ENCODE assay signal across 18 cellular contexts in genomic region chr10:17004801-17005380, GRCh38.
"Had no signal": no experiment of that assay in that cellular context is flagged by ENCODE, and none has a peak within 500 bp of the region (broad histone marks: within the 10 kb centered on the region; RNA-seq: fewer than 3 reads in every experiment).

No MANE protein-coding gene starts in this region.

- H3K27me3 Mint-ChIP-seq: progenitor cell of endocrine pancreas had no signal

- ATAC-seq: activated CD8-positive, alpha-beta T cell treated with anti-CD3 and anti-CD28 coated beads, Interleukin-2, amount 10 ng/mL, durations not matched to agents 7 days and 5 days; activated naive CD8-positive, alpha-beta T cell treated with anti-CD3 and anti-CD28 coated beads, Interleukin-2, amount 50 U/mL, for 24 hours; mucosa of descending colon; natural killer cell; right cardiac atrium; stimulated activated naive CD8-positive, alpha-beta T cell treated with anti-CD3 and anti-CD28 coated beads, Interleukin-15, Interleukin-2, amounts not matched to agents 100 U/mL and 50 U/mL, for 24 hours; upper lobe of right lung had no signal

- H3K4me3 Mint-ChIP-seq: activated CD4-positive, alpha-beta T cell treated with anti-CD3 and anti-CD28 coated beads, Interleukin-2, amount 10 ng/mL, durations not matched to agents 24 days and 14 days; activated CD8-positive, alpha-beta T cell treated with anti-CD3 and anti-CD28 coated beads, Interleukin-2, amount 10 ng/mL, durations not matched to agents 7 days and 5 days; activated naive CD8-positive, alpha-beta T cell treated with anti-CD3 and anti-CD28 coated beads, Interleukin-2, amount 50 U/mL, for 24 hours; natural killer cell; T-helper 2 cell treated with Interferon-gamma antibody and Interleukin-4, amounts not matched to agents 5 μg/mL and 100 μg/mL, for 36 hours had no signal

- H3K27ac ChIP-seq: upper lobe of right lung had no signal

- H3K36me3 ChIP-seq: upper lobe of right lung had no signal

- H3K36me3 Mint-ChIP-seq: natural killer cell had no signal

- H3K27ac Mint-ChIP-seq: activated CD4-positive, alpha-beta T cell treated with anti-CD3 and anti-CD28 coated beads, Interleukin-2, amount 10 ng/mL, durations not matched to agents 24 days and 14 days; activated naive CD8-positive, alpha-beta T cell treated with anti-CD3 and anti-CD28 coated beads, Interleukin-2, amount 50 U/mL, for 24 hours; progenitor cell of endocrine pancreas; T-helper 2 cell treated with Interferon-gamma antibody and Interleukin-4, amounts not matched to agents 5 μg/mL and 100 μg/mL, for 36 hours had no signal

- H3K9me3 ChIP-seq: mucosa of descending colon, upper lobe of right lung had no signal

- H3K4me3 ChIP-seq: mucosa of descending colon, skin epidermis, upper lobe of right lung had no signal

- H3K27me3 ChIP-seq: upper lobe of right lung had no signal

- DNase-seq: activated CD4-positive, alpha-beta T cell treated with anti-CD3 and anti-CD28 coated beads, Interleukin-2, amount 10 ng/mL, durations not matched to agents 24 days and 14 days; activated CD4-positive, CD25-positive, alpha-beta regulatory T cell; activated CD8-positive, alpha-beta memory T cell treated with anti-CD3 and anti-CD28 coated beads, Interleukin-2, amount 50 U/mL, for 4 hours; activated CD8-positive, alpha-beta T cell treated with anti-CD3 and anti-CD28 coated beads, Interleukin-2, amount 10 ng/mL, durations not matched to agents 7 days and 5 days; activated gamma-delta T cell treated with Interleukin-2 at 50 U/mL for 16 hours; activated naive CD8-positive, alpha-beta T cell treated with anti-CD3 and anti-CD28 coated beads, Interleukin-2, amount 50 U/mL, for 24 hours; activated T-cell treated with anti-CD3 and anti-CD28 coated beads, Interleukin-2, amount 50 U/mL, for 48 hours; aorta; islet precursor cell; mucosa of descending colon; natural killer cell; nucleus accumbens; right cardiac atrium; stimulated activated naive CD8-positive, alpha-beta T cell treated with anti-CD3 and anti-CD28 coated beads, Interleukin-15, Interleukin-2, amounts not matched to agents 100 U/mL and 50 U/mL, for 24 hours; upper lobe of right lung had no signal

- H3K9me3 Mint-ChIP-seq: activated CD4-positive, alpha-beta T cell treated with anti-CD3 and anti-CD28 coated beads, Interleukin-2, amount 10 ng/mL, durations not matched to agents 24 days and 14 days; natural killer cell; T-helper 2 cell treated with Interferon-gamma antibody and Interleukin-4, amounts not matched to agents 5 μg/mL and 100 μg/mL, for 36 hours had no signal
